In the genomic region with DNA sequence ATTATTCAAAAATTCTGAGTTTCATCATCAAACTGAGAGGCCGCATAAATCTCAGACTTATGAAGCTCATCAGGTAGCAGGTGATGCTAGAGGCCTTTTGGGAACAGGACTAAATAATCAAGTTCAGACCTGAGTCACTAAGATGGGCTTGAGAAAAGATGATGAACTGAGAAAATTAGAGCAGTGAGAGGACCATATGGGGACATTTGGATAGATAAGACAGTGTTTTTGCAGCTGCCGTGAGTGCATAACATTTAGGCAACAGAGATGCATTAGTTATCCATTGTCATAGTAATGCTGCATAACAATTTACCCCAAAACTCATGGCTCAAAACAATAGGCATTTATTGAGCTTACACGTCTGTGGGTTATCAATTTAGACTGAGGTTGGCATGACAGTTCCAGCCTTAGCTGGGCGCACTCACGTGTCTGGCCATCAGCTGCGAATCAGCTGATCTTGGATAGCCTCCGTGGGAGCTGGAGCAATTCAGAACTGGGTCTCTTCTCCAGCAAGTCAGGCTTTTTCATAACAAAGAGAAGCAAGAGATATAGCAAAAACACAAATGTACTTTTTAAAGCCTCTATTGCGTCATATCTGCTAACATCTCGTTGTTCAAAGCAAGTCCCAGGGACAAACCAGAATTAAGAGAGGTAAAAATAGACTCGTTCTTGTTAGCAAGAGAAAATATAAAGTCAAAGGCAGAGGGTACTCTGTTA, we compare ENCODE assay signal across 16 cellular contexts.
"Had no signal": no experiment of that assay in that cellular context is flagged by ENCODE, and none has a peak within 500 bp of the region (broad histone marks: within the 10 kb centered on the region; RNA-seq: fewer than 3 reads in every experiment).

No MANE protein-coding gene starts in this region.

- DNase-seq: activated CD4-positive, alpha-beta T cell treated with anti-CD3 and anti-CD28 coated beads for 48 hours; activated naive CD4-positive, alpha-beta T cell treated with Interleukin-2 at 50 U/mL for 16 hours; activated naive CD8-positive, alpha-beta T cell treated with anti-CD3 and anti-CD28 coated beads, Interleukin-2, amount 50 U/mL, for 24 hours; effector CD4-positive, alpha-beta T cell; hypothalamus; occipital lobe; stimulated activated CD4-positive, alpha-beta T cell treated with anti-CD3 and anti-CD28 coated beads, Interleukin-4, amount 100 ng/mL, for 1 hour; stimulated activated CD8-positive, alpha-beta memory T cell treated with anti-CD3 and anti-CD28 coated beads, Interleukin-4, amount 100 ng/mL, for 48 hours; stimulated activated naive CD8-positive, alpha-beta T cell treated with anti-CD3 and anti-CD28 coated beads, Interleukin-15, amount 100 ng/mL, for 72 hours; T-helper 1 cell; testis; upper lobe of right lung had no signal

- H3K4me1 ChIP-seq: testis, upper lobe of right lung had no signal

- H3K36me3 ChIP-seq: cardiac muscle cell, upper lobe of right lung had no signal

- H3K4me3 ChIP-seq: cardiac muscle cell, coronary artery, testis, upper lobe of right lung had no signal

- H3K9me3 ChIP-seq: testis, upper lobe of right lung had no signal

- H3K27ac ChIP-seq: cardiac muscle cell, coronary artery, testis, upper lobe of right lung had no signal

- ATAC-seq: activated naive CD8-positive, alpha-beta T cell treated with anti-CD3 and anti-CD28 coated beads, Interleukin-2, amount 50 U/mL, for 24 hours; stimulated activated naive CD8-positive, alpha-beta T cell treated with anti-CD3 and anti-CD28 coated beads, Interleukin-15, amount 100 ng/mL, for 72 hours; WTC11 had no signal

- FAIRE-seq: endothelial cell of umbilical vein had no signal

- H3K27me3 ChIP-seq: cardiac muscle cell, testis, upper lobe of right lung had no signal
